ENCODE assay signal across 8 cellular contexts in the genomic region with DNA sequence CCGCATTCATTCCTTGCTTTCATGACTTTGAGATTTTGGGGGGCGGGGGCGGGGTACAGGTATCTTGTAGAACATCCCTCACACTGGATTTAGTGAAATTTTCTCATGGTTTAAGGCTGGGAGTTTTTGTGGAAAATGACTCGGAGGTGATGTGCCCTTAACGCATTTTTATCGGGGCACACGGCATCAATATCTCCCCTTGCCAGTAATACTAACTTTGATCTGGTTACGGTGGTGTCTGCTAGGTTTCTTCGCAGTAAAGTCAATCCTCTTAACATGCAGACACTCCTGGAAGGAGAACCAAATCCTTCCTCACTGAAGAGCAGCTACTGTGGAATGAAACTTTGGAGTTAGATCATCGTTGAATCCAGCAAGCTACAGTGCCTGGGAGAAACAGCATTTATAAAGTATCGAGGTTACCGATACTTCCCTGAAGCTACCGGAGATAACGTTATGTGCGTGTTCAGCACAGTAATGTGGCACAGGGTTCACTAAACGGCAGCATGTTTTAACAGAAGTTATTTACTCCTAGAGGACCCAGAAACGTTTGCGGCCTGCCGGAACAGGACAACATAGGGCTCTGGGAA. TPM values are rescaled to one million over a fixed set of nuclear protein-coding genes. Genes with fewer than 3 reads are reported as not detected.
DNase-seq lines count a peak whose midpoint lies in the region; ATAC-seq and TF ChIP-seq lines count a peak whose summit lies in the region.

No MANE protein-coding gene starts in this region.

- H3K4me1 ChIP-seq in BLaER1 = peaks cover 29% of the 10 kb centered on the region
- H3K4me1 ChIP-seq in Karpas-422 (ENCODE audit: low read length) = peaks cover 35% of the 10 kb centered on the region
- H3K4me1 ChIP-seq in PC-9 (replicated peaks; ENCODE audit: insufficient read depth) = peaks cover 9% of the 10 kb centered on the region

- H3K9ac ChIP-seq in BLaER1 (peak overlapping the region; percentile 93), Karpas-422 (ENCODE audit: low read length) (peak overlapping the region; percentile 83)

- H3K27me3 ChIP-seq in BLaER1 (no peaks in the 10 kb centered on the region), Karpas-422 (ENCODE audit: low read length) (no peaks in the 10 kb centered on the region), PC-9 (ENCODE audit: insufficient read depth, low read depth) (no peaks in the 10 kb centered on the region)

- DNase-seq in Karpas-422 = no peak
- no peak for DNase-seq in natural killer cell
- no peak for DNase-seq in NK-92 (lab: John Stamatoyannopoulos, UW; ENCODE audit: unreplicated experiment)
- no peak for DNase-seq in PC-9

- ATAC-seq in natural killer cell (no peak), HG03175 (IDR thresholded peaks at IDR 0.05; ENCODE audit: unreplicated experiment) (no peak), HG02970 (IDR thresholded peaks at IDR 0.05; ENCODE audit: low FRiP score, unreplicated experiment) (no peak)

- no peak for TF ChIP-seq CTCF in natural killer cell (IDR thresholded peaks at IDR 0.05)
- no peak for TF ChIP-seq CTCF in PC-9 (conservative IDR thresholded peaks at IDR 0.05)

- BruUV-seq in PC-9 (replicated peaks; lab: Mats Ljungman, UMichigan) = no TSS peak

- POLR2A ChIA-PET in PC-9 (lab: Charles Lee; ENCODE audit: unreplicated experiment) = interaction anchor here (0.6 to 1.0 kb wide), 5 partner anchors 51 to 369 kb away, joined by 3 to 13 read pairs (median 8); partner anchors contain the start of gene ITCH

- no peak overlapping the region for H3K27ac ChIP-seq in BLaER1
- H3K27ac ChIP-seq in Karpas-422 (ENCODE audit: low read length) = peak overlapping the region; percentile 66
- H3K27ac ChIP-seq in PC-9 = no peak overlapping the region

- intact Hi-C loops in dendritic cell treated with granulocyte-macrophage colony-stimulating factor and Interleukin-4, amounts not matched to agents 40 ng/mL and 50 ng/mL, for 4 days (cut with micrococcal nuclease) = loop anchor here (5.0 kb wide), 1 partner anchor 203 kb away; no protein-coding TSS in a partner anchor
- intact Hi-C loops in natural killer cell (cut with micrococcal nuclease) (no loop called here), PC-9 (cut with micrococcal nuclease; ENCODE audit: unreplicated experiment) (no loop called here)

- peaks cover 34% of the 10 kb centered on the region for H3K36me3 ChIP-seq in BLaER1
- no peaks in the 10 kb centered on the region for H3K36me3 ChIP-seq in Karpas-422 (ENCODE audit: insufficient read depth, low read length)
- H3K36me3 ChIP-seq in PC-9 (ENCODE audit: low read depth) = peaks cover 11% of the 10 kb centered on the region; the same call in 1 of the 2 replicates

- H3K4me3 ChIP-seq in BLaER1 (peak overlapping the region; percentile 84), Karpas-422 (ENCODE audit: low read length) (peak overlapping the region; percentile 88), PC-9 (no peak overlapping the region)

- H3K27me3 Mint-ChIP-seq in dendritic cell treated with granulocyte-macrophage colony-stimulating factor and Interleukin-4, amounts not matched to agents 40 ng/mL and 50 ng/mL, for 4 days = no peaks in the 10 kb centered on the region
- H3K27me3 Mint-ChIP-seq in natural killer cell (ENCODE audit: low read depth in 2 of 2) = no peaks in the 10 kb centered on the region

- peak overlapping the region; percentile 91; the same call in 1 of the 2 replicates for H2AFZ ChIP-seq in Karpas-422 (ENCODE audit: low read length)
- no peak overlapping the region for H2AFZ ChIP-seq in PC-9

- H3K9me3 Mint-ChIP-seq in dendritic cell treated with granulocyte-macrophage colony-stimulating factor and Interleukin-4, amounts not matched to agents 40 ng/mL and 50 ng/mL, for 4 days = no peaks in the 10 kb centered on the region
- no peaks in the 10 kb centered on the region for H3K9me3 Mint-ChIP-seq in natural killer cell

- peaks cover 62% of the 10 kb centered on the region for H3F3A ChIP-seq in PC-9 (ENCODE audit: insufficient read depth, low read depth)

- CTCF ChIA-PET in PC-9 (lab: Charles Lee) = no interaction called here

- H3K4me1 Mint-ChIP-seq in dendritic cell treated with granulocyte-macrophage colony-stimulating factor and Interleukin-4, amounts not matched to agents 40 ng/mL and 50 ng/mL, for 4 days (ENCODE audit: low read depth) = peaks cover 38% of the 10 kb centered on the region
- peaks cover 42 to 54% of the 10 kb centered on the region in 2 donors for H3K4me1 Mint-ChIP-seq in natural killer cell

- H3K79me2 ChIP-seq in Karpas-422 (ENCODE audit: low read length) = peaks cover 40% of the 10 kb centered on the region
- H3K79me2 ChIP-seq in PC-9 (ENCODE audit: low read depth) = peaks cover 28% of the 10 kb centered on the region

- peak overlapping the region; percentile 83 for H3K4me2 ChIP-seq in BLaER1
- H3K4me2 ChIP-seq in Karpas-422 (ENCODE audit: low read depth, low read length, poor library complexity, severe bottlenecking) = peak overlapping the region; percentile 96
- H3K4me2 ChIP-seq in PC-9 = no peak overlapping the region

- no peaks in the 10 kb centered on the region for H3K9me3 ChIP-seq in BLaER1
- H3K9me3 ChIP-seq in Karpas-422 (ENCODE audit: low read length) = no peaks in the 10 kb centered on the region
- no peaks in the 10 kb centered on the region for H3K9me3 ChIP-seq in PC-9 (ENCODE audit: insufficient read depth, low read depth)

- peaks cover 33% of the 10 kb centered on the region for H4K20me1 ChIP-seq in BLaER1
- H4K20me1 ChIP-seq in Karpas-422 (ENCODE audit: insufficient read depth, low read depth, low read length) = no peaks in the 10 kb centered on the region
- H4K20me1 ChIP-seq in PC-9 (ENCODE audit: insufficient read depth) = no peaks in the 10 kb centered on the region

- H3K9me2 ChIP-seq in Karpas-422 (replicated peaks; ENCODE audit: insufficient read depth, low read length) (no peaks in the 10 kb centered on the region), PC-9 (ENCODE audit: insufficient read depth) (no peaks in the 10 kb centered on the region)

- H3K4me3 Mint-ChIP-seq in dendritic cell treated with granulocyte-macrophage colony-stimulating factor and Interleukin-4, amounts not matched to agents 40 ng/mL and 50 ng/mL, for 4 days = peak overlapping the region; percentile 92
- peak overlapping the region; percentile 98 for H3K4me3 Mint-ChIP-seq in natural killer cell

- peaks cover 67% of the 10 kb centered on the region for H3K36me3 Mint-ChIP-seq in dendritic cell treated with granulocyte-macrophage colony-stimulating factor and Interleukin-4, amounts not matched to agents 40 ng/mL and 50 ng/mL, for 4 days (ENCODE audit: low read depth)
- H3K36me3 Mint-ChIP-seq in natural killer cell = no peaks in the 10 kb centered on the region

- peak overlapping the region; percentile 94 for H3K27ac Mint-ChIP-seq in dendritic cell treated with granulocyte-macrophage colony-stimulating factor and Interleukin-4, amounts not matched to agents 40 ng/mL and 50 ng/mL, for 4 days
- H3K27ac Mint-ChIP-seq in natural killer cell = peak overlapping the region; percentile 94 to 98

RNA-seq across cellular contexts. Expression of gene DYNLRB1, which starts 1.2 kb away (rescaled TPM):
- 163 and 179 TPM in 2 replicates for total RNA-seq in Karpas-422 (2014; rRNA removed; shearing (Covaris generic); ENCODE audit: low replicate concordance)
- total RNA-seq in natural killer cell (10 to 100 TPM; 58.7 to 65.5 (median 61.4) TPM), PC-9 (2021) (145 and 179 TPM in 2 replicates)

RNA-seq across cellular contexts. Expression of gene MAP1LC3A, which starts 43.5 kb away (rescaled TPM):
- total RNA-seq in Karpas-422 (2014; rRNA removed; shearing (Covaris generic); ENCODE audit: low replicate concordance) = 12.4 and 13.8 TPM in 2 replicates
- 10 to 100 TPM; 12.7 to 20.4 (median 19.8) TPM for total RNA-seq in natural killer cell
- not detected in 2 replicates for total RNA-seq in PC-9 (2021)

Comparison
In these comparisons a context has a peak if more than half of its experiments do, and no peak if none do; other contexts are left out.
1. RNA of gene MAP1LC3A, which starts 43.5 kb away (total RNA-seq): 12.7 to 20.4 TPM in natural killer cell and 12.4 to 13.8 TPM in Karpas-422; not detected in PC-9; every median in the first group is over 10 times any median in the second.